Comparison of ENCODE assay signal across 1 cellular context in the genomic region with DNA sequence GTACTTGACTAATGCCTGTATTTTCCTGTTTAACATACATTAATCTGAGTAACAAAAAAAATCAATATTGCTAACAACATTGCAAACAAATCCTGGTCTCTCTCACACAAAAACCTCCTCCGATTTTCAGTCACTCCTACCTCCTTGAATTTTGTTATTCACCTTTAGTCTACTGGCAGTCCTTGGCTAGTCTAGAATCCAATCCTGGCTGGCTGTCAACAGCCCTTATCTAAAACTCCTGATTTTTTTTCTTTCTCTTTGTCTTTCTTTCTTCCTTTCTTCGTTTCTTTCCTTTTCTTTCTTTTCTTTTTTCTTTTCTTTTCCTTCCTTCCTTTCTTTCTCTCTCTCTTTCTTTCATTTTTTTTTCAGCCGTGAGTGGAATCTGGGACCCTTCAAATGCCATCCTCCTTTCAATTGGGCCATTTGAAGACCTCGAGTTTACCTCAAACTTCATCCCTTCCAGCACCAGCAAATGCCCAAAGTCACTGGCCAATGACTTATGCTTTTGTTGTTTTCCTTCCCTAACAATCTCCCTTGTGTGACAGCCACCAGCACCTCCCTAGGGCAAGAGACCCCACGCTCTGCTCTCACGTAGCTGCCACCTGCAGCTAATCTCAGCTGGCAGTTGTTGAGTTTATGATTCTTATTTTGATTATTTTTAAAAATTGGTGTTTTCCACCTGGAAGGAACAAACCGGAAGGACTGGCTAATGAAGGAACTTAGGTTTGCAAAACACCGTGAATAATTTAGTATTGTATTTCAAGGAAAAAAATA.
TF ChIP-seq lines count a peak whose summit lies in the region.

No MANE protein-coding gene starts in this region.

TF ChIP-seq in H1, 55 proteins besides CTCF, POLR2A, EP300 and RAD21:
- peak; percentile 85 for TF ChIP-seq RNF2 (IDR thresholded peaks at IDR 0.05; ENCODE audit: borderline replicate concordance, low read depth, low read length, missing control alignments, poor library complexity, severe bottlenecking)
- TF ChIP-seq HDAC6 (IDR thresholded peaks at IDR 0.05; ENCODE audit: low read depth, low read length), result no peak
- no peak for TF ChIP-seq RBBP5 (IDR thresholded peaks at IDR 0.05; ENCODE audit: borderline replicate concordance, low read depth, low read length)
- TF ChIP-seq TCF12 (IDR thresholded peaks at IDR 0.05; ENCODE audit: low read depth, low read length), result no peak
- no peak for TF ChIP-seq EGR1 (IDR thresholded peaks at IDR 0.05; ENCODE audit: borderline replicate concordance, low read depth, low read length)
- no peak for TF ChIP-seq SIN3A (conservative IDR thresholded peaks at IDR 0.05 in 1 of 2, IDR thresholded peaks at IDR 0.05 in 1 of 2; ENCODE audit: low read depth in 1 of 2, low read length in 2 of 2)
TF ChIP-seq in H1: peak in this region for 1.
